In genomic region chr14:75427482-75428229, GRCh38 we compare ENCODE assay signal across 1 cellular context.
TF ChIP-seq lines count a peak whose summit lies in the region.

Gene JDP2 (plus strand): TSS chr14:75428022. CDS start chr14:75437921, 9,899 bp downstream.

TF ChIP-seq in HEK293, 187 proteins besides CTCF, POLR2A, EP300 and RAD21 (continued from another document):
- TF ChIP-seq ZNF398 (tag by site-specific recombination; IDR thresholded peaks at IDR 0.05) (peak; percentile 97), ZIC2 (tag by site-specific recombination; IDR thresholded peaks at IDR 0.05) (peak; percentile 95), ZNF692 (tag by site-specific recombination; IDR thresholded peaks at IDR 0.05) (peak; percentile 44; the same call in 1 of the 2 replicates), ZNF670 (tag by site-specific recombination; IDR thresholded peaks at IDR 0.05; ENCODE audit: low read depth) (no peak), ZNF24 (tag by site-specific recombination; IDR thresholded peaks at IDR 0.05) (peak; percentile 45; the same call in 1 of the 2 replicates), KLF8 (tag by site-specific recombination; IDR thresholded peaks at IDR 0.05) (peak; percentile 63; the same call in 1 of the 2 replicates), GLI4 (tag by site-specific recombination; IDR thresholded peaks at IDR 0.05) (no peak), ZBTB17 (tag by site-specific recombination; IDR thresholded peaks at IDR 0.05) (peak; percentile 56; the same call in 1 of the 2 replicates), ZNF394 (tag by site-specific recombination; IDR thresholded peaks at IDR 0.05; ENCODE audit: borderline replicate concordance) (no peak), INSM2 (tag by site-specific recombination; IDR thresholded peaks at IDR 0.05) (no peak), ZFHX2 (tag by site-specific recombination; conservative IDR thresholded peaks at IDR 0.05) (peak; percentile 95), ZNF514 (tag by site-specific recombination; IDR thresholded peaks at IDR 0.05) (no peak), TRIM28 (IDR thresholded peaks at IDR 0.05; ENCODE audit: borderline replicate concordance, low read length) (no peak), ZNF701 (tag by site-specific recombination; IDR thresholded peaks at IDR 0.05) (no peak), KLF16 (tag by site-specific recombination; IDR thresholded peaks at IDR 0.05) (peak; percentile 61; the same call in 1 of the 2 replicates), ZNF341 (tag by site-specific recombination; IDR thresholded peaks at IDR 0.05; ENCODE audit: low read depth) (peak; percentile 70), WT1 (tag by site-specific recombination; IDR thresholded peaks at IDR 0.05) (peak; percentile 58; the same call in 1 of the 2 replicates), SP2 (tag by site-specific recombination; IDR thresholded peaks at IDR 0.05) (peak; percentile 19; the same call in 1 of the 2 replicates), ZNF391 (tag by site-specific recombination; IDR thresholded peaks at IDR 0.05; ENCODE audit: borderline replicate concordance, low read depth) (no peak), ZNF426 (tag by site-specific recombination; IDR thresholded peaks at IDR 0.05) (no peak), ZNF704 (tag by site-specific recombination; IDR thresholded peaks at IDR 0.05) (no peak)
